In genomic region chr3:173891272-173892100, GRCh38 we compare ENCODE assay signal across 2 cellular contexts.
TF ChIP-seq lines count a peak whose summit lies in the region.

No MANE protein-coding gene starts in this region.

TF ChIP-seq in SK-N-SH treated with all-trans-retinoic acid at 6 μM for 48 hours, 23 proteins besides CTCF, POLR2A, EP300 and RAD21 (continued from another document):
- TF ChIP-seq TSHZ2 (CRISPR knock-in tag; IDR thresholded peaks at IDR 0.05) (no peak), ZFP3 (CRISPR knock-in tag; IDR thresholded peaks at IDR 0.05) (no peak), CSRNP3 (CRISPR knock-in tag; IDR thresholded peaks at IDR 0.05) (no peak), CSDC2 (CRISPR knock-in tag; IDR thresholded peaks at IDR 0.05) (no peak), ZC3H10 (CRISPR knock-in tag; IDR thresholded peaks at IDR 0.05) (no peak), POU6F1 (CRISPR knock-in tag; IDR thresholded peaks at IDR 0.05; ENCODE audit: borderline replicate concordance, low read depth) (no peak), TOX (CRISPR knock-in tag; IDR thresholded peaks at IDR 0.05; ENCODE audit: borderline replicate concordance) (no peak), ESRRG (CRISPR knock-in tag; IDR thresholded peaks at IDR 0.05) (no peak), ZFP30 (CRISPR knock-in tag; IDR thresholded peaks at IDR 0.05) (no peak), RARB (CRISPR knock-in tag; IDR thresholded peaks at IDR 0.05) (no peak), SNAI2 (CRISPR knock-in tag; IDR thresholded peaks at IDR 0.05) (no peak), ZNF70 (CRISPR knock-in tag; IDR thresholded peaks at IDR 0.05) (no peak), OSR1 (CRISPR knock-in tag; IDR thresholded peaks at IDR 0.05) (no peak), PPARA (CRISPR knock-in tag; IDR thresholded peaks at IDR 0.05; ENCODE audit: borderline replicate concordance) (no peak), ISL1 (CRISPR knock-in tag; IDR thresholded peaks at IDR 0.05) (no peak), GLIS3 (CRISPR knock-in tag; IDR thresholded peaks at IDR 0.05) (no peak)

TF ChIP-seq in GM23338, 12 proteins besides CTCF, POLR2A, EP300 and RAD21 (continued from another document):
- TF ChIP-seq ZNF462 (CRISPR knock-in tag; IDR thresholded peaks at IDR 0.05) (no peak), ZNF114 (CRISPR knock-in tag; IDR thresholded peaks at IDR 0.05) (no peak), ZNF331 (CRISPR knock-in tag; IDR thresholded peaks at IDR 0.05; ENCODE audit: low read depth) (no peak), EZH2 (IDR thresholded peaks at IDR 0.05; ENCODE audit: low read depth, unreplicated experiment) (no peak)
